37 cellular contexts compared by ENCODE assay signal in the genomic region with DNA sequence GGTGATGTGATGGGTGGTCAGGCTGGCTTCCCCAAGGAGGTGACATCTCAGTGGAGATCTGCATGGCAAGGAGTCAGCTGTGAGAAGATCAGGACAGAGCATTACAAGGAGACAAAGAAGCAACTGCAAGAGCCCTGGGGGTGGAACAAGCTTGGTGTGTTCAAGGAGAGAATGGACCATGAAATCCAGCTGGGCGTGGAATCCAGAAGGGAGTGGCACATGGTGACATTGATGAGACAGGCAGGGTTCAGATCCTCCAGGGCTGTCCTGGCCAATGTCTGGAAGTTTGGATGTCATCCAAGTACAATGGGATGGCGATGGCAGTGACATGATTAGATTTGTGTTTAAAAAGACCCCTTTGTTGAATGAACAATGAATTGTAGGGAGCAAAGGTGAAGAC.
DNase-seq lines count a peak whose midpoint lies in the region; ATAC-seq, FAIRE-seq and TF ChIP-seq lines count a peak whose summit lies in the region.
"Had no signal": no experiment of that assay in that cellular context is flagged by ENCODE, and none has a peak within 500 bp of the region (broad histone marks: within the 10 kb centered on the region; RNA-seq: fewer than 3 reads in every experiment).

No MANE protein-coding gene starts in this region.

- DNase-seq in activated CD4-positive, alpha-beta memory T cell treated with anti-CD3 and anti-CD28 coated beads for 36 hours, result peak; percentile 3
- no peak for DNase-seq in activated CD4-positive, alpha-beta memory T cell treated with anti-CD3 and anti-CD28 coated beads, Interleukin-2, amount 10 ng/mL, durations not matched to agents 7 days and 5 days
- DNase-seq in K562 (ENCODE audit: extremely low read depth in 1 of 4, low spot score in 3 of 4) (no peak), left lobe of liver (ENCODE audit: low spot score) (peak; percentile 23), testis (peak; percentile 5), NCI-H187 treated with DMSO at 0.1 percent for 48 hours (lab: John Stamatoyannopoulos, UW) (no peak), HK-2 (ENCODE audit: unreplicated experiment) (no peak), GM23248 (no peak)
- DNase-seq: 8988T; activated CD4-positive, alpha-beta T cell treated with anti-CD3 and anti-CD28 coated beads for 4 hours; CD4-positive, CD25-positive, alpha-beta regulatory T cell; cortex of kidney; DND-41; effector memory CD8-positive, alpha-beta T cell; foreskin melanocyte; kidney glomerular epithelial cell; MM.1S; naive thymus-derived CD4-positive, alpha-beta T cell; NCI-H1105 treated with DMSO at 0.1 percent for 48 hours; NCI-H1930; NCI-H69; PC-3; stimulated activated CD4-positive, alpha-beta T cell treated with anti-CD3 and anti-CD28 coated beads, Interleukin-15, amount 100 ng/mL, for 24 hours; stimulated activated CD4-positive, alpha-beta T cell treated with anti-CD3 and anti-CD28 coated beads, Interleukin-4, amount 100 ng/mL, for 4 hours; upper lobe of left lung had no signal

- H3K36me3 ChIP-seq in K562 (ENCODE audit: control insufficient read depth, insufficient read depth, low read length) (no peaks in the 10 kb centered on the region), testis (ENCODE audit: low read depth, missing control alignments) (no peaks in the 10 kb centered on the region), GM23248 (ENCODE audit: low read depth) (no peaks in the 10 kb centered on the region)
- H3K36me3 ChIP-seq: cardiac muscle cell, lower lobe of right lung, neutrophil, upper lobe of left lung had no signal

- in situ Hi-C loops in K562 (cut with MboI), result loop anchor here (5.0 kb wide), 1 partner anchor 84 kb away; no protein-coding TSS in a partner anchor
- in situ Hi-C loops in GM23248 (cut with MboI), result no loop called here

- TF ChIP-seq POLR2A in K562 (conservative IDR thresholded peaks at IDR 0.05), result no peak
- no peak for TF ChIP-seq POLR2A in testis (IDR thresholded peaks at IDR 0.05)

- H3K79me2 ChIP-seq in K562 (ENCODE audit: control insufficient read depth, insufficient read depth, low read length) (no peaks in the 10 kb centered on the region), GM23248 (ENCODE audit: insufficient read depth) (no peaks in the 10 kb centered on the region)

- peaks cover 12 to 13% of the 10 kb centered on the region in 2 experiments; a peak in 4 of 5 replicates for H3K4me1 ChIP-seq in K562 (replicated peaks in 1 of 2; ENCODE audit: control insufficient read depth in 2 of 2, insufficient read depth in 2 of 2, low read length in 2 of 2)
- no peaks in the 10 kb centered on the region for H3K4me1 ChIP-seq in testis
- no peaks in the 10 kb centered on the region for H3K4me1 ChIP-seq in GM23248 (ENCODE audit: insufficient read depth)
- H3K4me1 ChIP-seq: lower lobe of right lung had no signal

- no peaks in the 10 kb centered on the region for H3K27me3 ChIP-seq in K562 (ENCODE audit: control insufficient read depth in 2 of 2, insufficient read depth in 2 of 2, low read length in 2 of 2)
- H3K27me3 ChIP-seq in testis, result no peaks in the 10 kb centered on the region
- H3K27me3 ChIP-seq in GM23248 (replicated peaks; ENCODE audit: insufficient read depth), result no peaks in the 10 kb centered on the region
- H3K27me3 ChIP-seq: neutrophil, upper lobe of left lung had no signal

- H3K4me1 Mint-ChIP-seq in activated CD4-positive, alpha-beta memory T cell treated with anti-CD3 and anti-CD28 coated beads for 36 hours (ENCODE audit: low read depth), result no peaks in the 10 kb centered on the region
- no peaks in the 10 kb centered on the region for H3K4me1 Mint-ChIP-seq in activated CD4-positive, alpha-beta memory T cell treated with anti-CD3 and anti-CD28 coated beads, Interleukin-2, amount 10 ng/mL, durations not matched to agents 7 days and 5 days
- H3K4me1 Mint-ChIP-seq: CD4-positive, CD25-positive, alpha-beta regulatory T cell; stimulated activated effector memory CD8-positive, alpha-beta T cell treated with anti-CD3 and anti-CD28 coated beads, Interleukin-12 subunit alpha, Interleukin-12 subunit beta, amount 100 ng/mL, for 72 hours had no signal

- no peaks in the 10 kb centered on the region for H3K36me3 Mint-ChIP-seq in activated CD4-positive, alpha-beta memory T cell treated with anti-CD3 and anti-CD28 coated beads for 36 hours
- no peaks in the 10 kb centered on the region for H3K36me3 Mint-ChIP-seq in activated CD4-positive, alpha-beta memory T cell treated with anti-CD3 and anti-CD28 coated beads, Interleukin-2, amount 10 ng/mL, durations not matched to agents 7 days and 5 days (ENCODE audit: low read depth)
- H3K36me3 Mint-ChIP-seq: CD4-positive, CD25-positive, alpha-beta regulatory T cell; naive thymus-derived CD4-positive, alpha-beta T cell; stimulated activated effector memory CD8-positive, alpha-beta T cell treated with anti-CD3 and anti-CD28 coated beads, Interleukin-12 subunit alpha, Interleukin-12 subunit beta, amount 100 ng/mL, for 72 hours had no signal

- no peak for TF ChIP-seq EP300 in K562 (IDR thresholded peaks at IDR 0.05; ENCODE audit: low read length)

- no peak overlapping the region for H2AFZ ChIP-seq in K562 (ENCODE audit: low read depth, low read length)
- no peak overlapping the region for H2AFZ ChIP-seq in GM23248

- no peaks in the 10 kb centered on the region; the same call in 1 of the 2 replicates for H3F3A ChIP-seq in GM23248 (ENCODE audit: insufficient read depth)

- H3K9me1 ChIP-seq in K562 (ENCODE audit: control insufficient read depth, insufficient read depth, low read length), result no peaks in the 10 kb centered on the region

- no TSS peak for BruUV-seq in K562 (replicated peaks; lab: Mats Ljungman, UMichigan)

- H3K9ac ChIP-seq in K562 (ENCODE audit: insufficient read depth in 1 of 2, low read depth in 2 of 2, low read length in 2 of 2), result no peak overlapping the region
- no peak overlapping the region for H3K9ac ChIP-seq in GM23248
- H3K9ac ChIP-seq: KMS-11 had no signal

- FAIRE-seq in K562 (lab: Jason Lieb, UNC), result no peak
- FAIRE-seq: astrocyte, D721Med, H54, HTR-8/SVneo had no signal

- no peaks in the 10 kb centered on the region for H3K9me3 Mint-ChIP-seq in activated CD4-positive, alpha-beta memory T cell treated with anti-CD3 and anti-CD28 coated beads for 36 hours
- H3K9me3 Mint-ChIP-seq in activated CD4-positive, alpha-beta memory T cell treated with anti-CD3 and anti-CD28 coated beads, Interleukin-2, amount 10 ng/mL, durations not matched to agents 7 days and 5 days, result no peaks in the 10 kb centered on the region
- H3K9me3 Mint-ChIP-seq: CD4-positive, CD25-positive, alpha-beta regulatory T cell; effector memory CD8-positive, alpha-beta T cell; naive thymus-derived CD4-positive, alpha-beta T cell; stimulated activated effector memory CD8-positive, alpha-beta T cell treated with anti-CD3 and anti-CD28 coated beads, Interleukin-12 subunit alpha, Interleukin-12 subunit beta, amount 100 ng/mL, for 72 hours; T-helper 2 cell treated with Interferon-gamma antibody and Interleukin-4, amounts not matched to agents 5 μg/mL and 100 μg/mL, for 36 hours had no signal

- ATAC-seq in K562, result no peak
- ATAC-seq in left lobe of liver, result no peak
- ATAC-seq: effector memory CD8-positive, alpha-beta T cell; lower lobe of right lung; PC-3; Right ventricle myocardium inferior; stimulated activated effector memory CD8-positive, alpha-beta T cell treated with anti-CD3 and anti-CD28 coated beads, Interleukin-12 subunit alpha, Interleukin-12 subunit beta, amount 100 ng/mL, for 72 hours had no signal

- H3K27ac ChIP-seq in K562 (ENCODE audit: extremely low read depth, low read depth, low read length) (no peak overlapping the region), testis (no peak overlapping the region), GM23248 (no peak overlapping the region)
- H3K27ac ChIP-seq: cardiac muscle cell, KMS-11, lower lobe of right lung, upper lobe of left lung had no signal

- TF ChIP-seq CTCF in K562 (IDR thresholded peaks at IDR 0.05 in 2 of 3, conservative IDR thresholded peaks at IDR 0.05 in 1 of 3; ENCODE audit: insufficient read depth in 2 of 3, low read depth in 1 of 3, low read length in 3 of 3) (no peak), testis (IDR thresholded peaks at IDR 0.05) (no peak)

- no peak overlapping the region for H3K4me3 ChIP-seq in K562
- no peak overlapping the region for H3K4me3 ChIP-seq in testis
- no peak overlapping the region for H3K4me3 ChIP-seq in GM23248
- H3K4me3 ChIP-seq: cardiac muscle cell, lower lobe of right lung, upper lobe of left lung had no signal

- peaks cover 3% of the 10 kb centered on the region for H3K27me3 Mint-ChIP-seq in activated CD4-positive, alpha-beta memory T cell treated with anti-CD3 and anti-CD28 coated beads for 36 hours
- peaks cover 22% of the 10 kb centered on the region for H3K27me3 Mint-ChIP-seq in activated CD4-positive, alpha-beta memory T cell treated with anti-CD3 and anti-CD28 coated beads, Interleukin-2, amount 10 ng/mL, durations not matched to agents 7 days and 5 days

- no peak overlapping the region for H3K27ac Mint-ChIP-seq in activated CD4-positive, alpha-beta memory T cell treated with anti-CD3 and anti-CD28 coated beads for 36 hours
- H3K27ac Mint-ChIP-seq in activated CD4-positive, alpha-beta memory T cell treated with anti-CD3 and anti-CD28 coated beads, Interleukin-2, amount 10 ng/mL, durations not matched to agents 7 days and 5 days, result no peak overlapping the region
- H3K27ac Mint-ChIP-seq: CD4-positive, CD25-positive, alpha-beta regulatory T cell; effector memory CD8-positive, alpha-beta T cell; progenitor cell of endocrine pancreas; stimulated activated effector memory CD8-positive, alpha-beta T cell treated with anti-CD3 and anti-CD28 coated beads, Interleukin-12 subunit alpha, Interleukin-12 subunit beta, amount 100 ng/mL, for 72 hours; T-helper 2 cell treated with Interferon-gamma antibody and Interleukin-4, amounts not matched to agents 5 μg/mL and 100 μg/mL, for 36 hours had no signal

- H3K9me2 ChIP-seq in GM23248 (ENCODE audit: insufficient read depth), result no peaks in the 10 kb centered on the region

- no peak overlapping the region for H3K4me2 ChIP-seq in K562 (ENCODE audit: insufficient read depth, low read length)
- no peak overlapping the region for H3K4me2 ChIP-seq in GM23248 (ENCODE audit: unreplicated experiment)
- H3K4me2 ChIP-seq: KMS-11 had no signal

- no peaks in the 10 kb centered on the region for H3K9me3 ChIP-seq in K562 (replicated peaks; ENCODE audit: control insufficient read depth, insufficient read depth, low read depth, low read length)
- no peaks in the 10 kb centered on the region for H3K9me3 ChIP-seq in testis
- H3K9me3 ChIP-seq in GM23248 (ENCODE audit: low read depth), result no peaks in the 10 kb centered on the region
- H3K9me3 ChIP-seq: lower lobe of right lung, neutrophil, upper lobe of left lung had no signal

- no peaks in the 10 kb centered on the region for H4K20me1 ChIP-seq in K562 (replicated peaks; ENCODE audit: control insufficient read depth, insufficient read depth, low read length)
- no peaks in the 10 kb centered on the region for H4K20me1 ChIP-seq in GM23248 (ENCODE audit: insufficient read depth)

- intact Hi-C loops in activated CD4-positive, alpha-beta memory T cell treated with anti-CD3 and anti-CD28 coated beads for 36 hours (cut with micrococcal nuclease), result no loop called here
- intact Hi-C loops in K562 (cut with micrococcal nuclease), result no loop called here
- intact Hi-C loops in testis (cut with DNase I; ENCODE audit: low total_unique reads), result no loop called here

- TF ChIP-seq RAD21 in K562 (CRISPR knock-in tag; conservative IDR thresholded peaks at IDR 0.05 in 1 of 2, IDR thresholded peaks at IDR 0.05 in 1 of 2), result no peak

- CTCF ChIA-PET in activated CD4-positive, alpha-beta memory T cell treated with anti-CD3 and anti-CD28 coated beads for 36 hours (lab: Charles Lee), result no interaction called here
- CTCF ChIA-PET in activated CD4-positive, alpha-beta memory T cell treated with anti-CD3 and anti-CD28 coated beads, Interleukin-2, amount 10 ng/mL, durations not matched to agents 7 days and 5 days (lab: Charles Lee), result no interaction called here
- CTCF ChIA-PET in K562 (lab: Yijun Ruan, JAX; ENCODE audit: low intra/inter-chr PET ratio), result no interaction called here

- POLR2A ChIA-PET in activated CD4-positive, alpha-beta memory T cell treated with anti-CD3 and anti-CD28 coated beads for 36 hours (lab: Charles Lee), result no interaction called here
- POLR2A ChIA-PET in activated CD4-positive, alpha-beta memory T cell treated with anti-CD3 and anti-CD28 coated beads, Interleukin-2, amount 10 ng/mL, durations not matched to agents 7 days and 5 days (lab: Charles Lee), result no interaction called here
- POLR2A ChIA-PET in K562 (lab: Yijun Ruan, JAX), result interaction anchor here (0.6 kb wide), 2 partner anchors 102 to 133 kb away, joined by 3 read pairs; no protein-coding TSS in a partner anchor

- whole genome bisulfite sequencing in K562 (ENCODE audit: insufficient coverage, low coverage, missing lambda C conversion rate), result 23% methylated on average over 2 of the region's 2 CpGs
- 83 to 86% methylated on average over 2 of the region's 2 CpGs for WGBS in testis, 2 donors
- WGBS in GM23248 (ENCODE audit: low coverage in 1 of 2, low lambda C conversion rate in 2 of 2, missing lambda C conversion rate in 2 of 2), 2 experiments, result 90 to 93% methylated on average over 2 of the region's 2 CpGs

- H3K4me3 Mint-ChIP-seq in activated CD4-positive, alpha-beta memory T cell treated with anti-CD3 and anti-CD28 coated beads for 36 hours, result no peak overlapping the region
- H3K4me3 Mint-ChIP-seq in activated CD4-positive, alpha-beta memory T cell treated with anti-CD3 and anti-CD28 coated beads, Interleukin-2, amount 10 ng/mL, durations not matched to agents 7 days and 5 days, result no peak overlapping the region
- H3K4me3 Mint-ChIP-seq: CD4-positive, CD25-positive, alpha-beta regulatory T cell; effector memory CD8-positive, alpha-beta T cell; naive thymus-derived CD4-positive, alpha-beta T cell; stimulated activated effector memory CD8-positive, alpha-beta T cell treated with anti-CD3 and anti-CD28 coated beads, Interleukin-12 subunit alpha, Interleukin-12 subunit beta, amount 100 ng/mL, for 72 hours; T-helper 2 cell treated with Interferon-gamma antibody and Interleukin-4, amounts not matched to agents 5 μg/mL and 100 μg/mL, for 36 hours had no signal

Comparison
In these comparisons a context has a peak if more than half of its experiments do, and no peak if none do; other contexts are left out.
1. DNase-seq: peak in activated CD4-positive, alpha-beta memory T cell treated with anti-CD3 and anti-CD28 coated beads for 36 hours (single experiment), left lobe of liver (single experiment) and testis (single experiment); none in activated CD4-positive, alpha-beta memory T cell treated with anti-CD3 and anti-CD28 coated beads, Interleukin-2, amount 10 ng/mL, durations not matched to agents 7 days and 5 days (single experiment), K562 (0 of 4), NCI-H187 treated with DMSO at 0.1 percent for 48 hours (single experiment), HK-2 (single experiment) and GM23248 (single experiment).